ENCODE assay signal across 8 cellular contexts in genomic region chr5:150544606-150545219, GRCh38. TPM values are rescaled to one million over a fixed set of nuclear protein-coding genes. Genes with fewer than 3 reads are reported as not detected.
DNase-seq lines count a peak whose midpoint lies in the region; ATAC-seq and TF ChIP-seq lines count a peak whose summit lies in the region.

No MANE protein-coding gene starts in this region.

- no peak overlapping the region for H3K4me3 Mint-ChIP-seq in WTC11

- H3K36me3 Mint-ChIP-seq in WTC11, result peaks cover 38% of the 10 kb centered on the region

- no peak overlapping the region for H3K9ac ChIP-seq in HCT116 (ENCODE audit: low read length)

- DNase-seq in NCI-H1417 (lab: John Stamatoyannopoulos, UW), result peak; percentile 37 to 59 (median 45)
- DNase-seq in NCI-H1417 treated with DMSO at 0.1 percent for 48 hours (lab: John Stamatoyannopoulos, UW), result no peak
- DNase-seq in HCT116 (ENCODE audit: low read depth, low spot score), result peak; percentile 57
- DNase-seq in MV-4-11 (lab: John Stamatoyannopoulos, UW), result peak; percentile 54
- peak; percentile 94 for DNase-seq in WTC11 (ENCODE audit: low spot score)
- peak in 49 of 61 donors; percentile 10 to 70 (median 45) for DNase-seq in caudate nucleus (lab: John Stamatoyannopoulos, UW)
- peak; percentile 74 to 90 for DNase-seq in left colon
- DNase-seq in stimulated activated CD4-positive, alpha-beta T cell treated with anti-CD3 and anti-CD28 coated beads, TNF-alpha, amount 100 ng/mL, for 4 hours (ENCODE audit: low read depth in 3 of 3), result peak; percentile 26

- CTCF ChIA-PET in HCT116 (lab: Charles Lee) (interaction anchor here (0.6 to 1.7 kb wide), 13 partner anchors 12 to 301 kb away, joined by 3 to 11 read pairs (median 3); no protein-coding TSS in a partner anchor), WTC11 (lab: Charles Lee) (interaction anchor here (0.5 to 2.6 kb wide), 52 partner anchors 9 to 234 kb away, joined by 3 to 75 read pairs (median 4); partner anchors contain the start of genes DCTN4, RBM22, RPS14 and SMIM3)

- peak; percentile 91 for TF ChIP-seq RAD21 in HCT116 (IDR thresholded peaks at IDR 0.05; ENCODE audit: low read depth)

- no peak overlapping the region for H3K4me3 ChIP-seq in HCT116 (replicated peaks in 1 of 2; ENCODE audit: low read depth in 1 of 2, low read length in 2 of 2)

- H4K20me1 ChIP-seq in HCT116 (ENCODE audit: insufficient read depth), result no peaks in the 10 kb centered on the region

- H3K9me2 ChIP-seq in HCT116 (ENCODE audit: insufficient read depth), result no peaks in the 10 kb centered on the region

- no peaks in the 10 kb centered on the region for H3K27me3 Mint-ChIP-seq in WTC11 (ENCODE audit: low read depth)

- H3K79me2 ChIP-seq in HCT116 (ENCODE audit: insufficient read depth, low read length), result no peaks in the 10 kb centered on the region

- ATAC-seq in HCT116, result peak; percentile 100
- peak; percentile 99 for ATAC-seq in WTC11
- ATAC-seq in left colon, result peak; percentile 48

- TF ChIP-seq POLR2A in HCT116 (IDR thresholded peaks at IDR 0.05; ENCODE audit: borderline replicate concordance, extremely low read depth, insufficient read depth, insufficient read length), result no peak

- peak; percentile 97 to 99 (median 99) for TF ChIP-seq CTCF in HCT116 (IDR thresholded peaks at IDR 0.05 in 2 of 3, conservative IDR thresholded peaks at IDR 0.05 in 1 of 3; ENCODE audit: borderline replicate concordance in 1 of 3, insufficient read depth in 1 of 3, low read depth in 2 of 3, low read length in 2 of 3)
- TF ChIP-seq CTCF in WTC11 (IDR thresholded peaks at IDR 0.05), result peak; percentile 90

- RAD21 ChIA-PET in HCT116 (lab: Charles Lee; ENCODE audit: low non-redundant PET in 1 of 2, low total read pairs in 2 of 2, uncharacterized antibody in 2 of 2, unreplicated experiment in 2 of 2), result interaction anchor here (0.9 to 2.1 kb wide), 2 partner anchors 85 to 86 kb away, joined by 4 to 7 read pairs; no protein-coding TSS in a partner anchor

- BruUV-seq in HCT116 (replicated peaks; lab: Mats Ljungman, UMichigan), result no TSS peak

- H3K4me1 ChIP-seq in HCT116 (ENCODE audit: control insufficient read depth in 1 of 2, insufficient read depth in 2 of 2, low read length in 2 of 2), result peaks cover 0 to 4% of the 10 kb centered on the region in 2 experiments; a peak in 1 of 4 replicates

- H3K36me3 ChIP-seq in HCT116 (ENCODE audit: control insufficient read depth in 1 of 2, insufficient read depth in 2 of 2, low read length in 2 of 2), result peaks cover 11 to 14% of the 10 kb centered on the region in 2 experiments; a peak in 3 of 4 replicates

- no peaks in the 10 kb centered on the region for H3K9me3 Mint-ChIP-seq in WTC11

- POLR2A ChIA-PET in HCT116 (lab: Charles Lee), result interaction anchor here (1.4 kb wide), 1 partner anchor 86 kb away, joined by 4 read pairs; no protein-coding TSS in a partner anchor
- POLR2A ChIA-PET in WTC11 (lab: Charles Lee), result interaction anchor here (1.1 kb wide), 1 partner anchor 28 kb away, joined by 3 read pairs; no protein-coding TSS in a partner anchor

- no peak overlapping the region for H3K27ac Mint-ChIP-seq in WTC11

- H3K4me1 Mint-ChIP-seq in WTC11, result no peaks in the 10 kb centered on the region

- intact Hi-C loops in HCT116 (cut with micrococcal nuclease), result loop anchor here (1.0 kb wide), 1 partner anchor 85 kb away; no protein-coding TSS in a partner anchor
- intact Hi-C loops in left colon (cut with DNase I, micrococcal nuclease), result loop anchor here in 1 of 2 donors (10.0 kb wide), 1 partner anchor 80 kb away; no protein-coding TSS in a partner anchor

- H3K4me2 ChIP-seq in HCT116 (ENCODE audit: low read length), result no peak overlapping the region

- H3K9me3 ChIP-seq in HCT116 (ENCODE audit: control insufficient read depth in 1 of 2, insufficient read depth in 1 of 2, low read depth in 1 of 2, low read length in 2 of 2), result no peaks in the 10 kb centered on the region

- H3K27ac ChIP-seq in HCT116 (ENCODE audit: low read depth, low read length) (no peak overlapping the region), caudate nucleus (ENCODE audit: low read depth, low read length) (no peak overlapping the region)

- H3K27me3 ChIP-seq in HCT116 (ENCODE audit: insufficient read depth, low read length), result no peaks in the 10 kb centered on the region

- H2AFZ ChIP-seq in HCT116 (ENCODE audit: low read depth, low read length, poor library complexity, severe bottlenecking), result no peak overlapping the region

TF ChIP-seq in HCT116, 20 proteins besides CTCF, POLR2A, EP300 and RAD21:
- TF ChIP-seq YY1 (IDR thresholded peaks at IDR 0.05; ENCODE audit: extremely low read depth, insufficient replicate concordance, low read depth, low read length) (peak; percentile 55), JUND (IDR thresholded peaks at IDR 0.05) (no peak), TCF7L2 (IDR thresholded peaks at IDR 0.05; ENCODE audit: borderline replicate concordance, extremely low read depth, insufficient read depth, insufficient read length) (no peak), EZH2 (IDR thresholded peaks at IDR 0.05) (no peak), CBX3 (IDR thresholded peaks at IDR 0.05; ENCODE audit: low read depth) (no peak), EGR1 (IDR thresholded peaks at IDR 0.05; ENCODE audit: low read depth) (peak; percentile 71)

TF ChIP-seq in WTC11, 78 proteins besides CTCF, POLR2A, EP300 and RAD21:
- TF ChIP-seq ZNF138 (CRISPR knock-in tag; conservative IDR thresholded peaks at IDR 0.05) (no peak), IRF1 (CRISPR knock-in tag; IDR thresholded peaks at IDR 0.05) (no peak), ZNF219 (CRISPR knock-in tag; IDR thresholded peaks at IDR 0.05; ENCODE audit: borderline replicate concordance) (no peak), TEAD1 (CRISPR knock-in tag; IDR thresholded peaks at IDR 0.05) (no peak), SP1 (CRISPR knock-in tag; conservative IDR thresholded peaks at IDR 0.05) (0 out of 2 replicates have a peak, but pooled peaks have one; percentile 15), ZNF671 (CRISPR knock-in tag; IDR thresholded peaks at IDR 0.05) (no peak), HMGXB4 (CRISPR knock-in tag; IDR thresholded peaks at IDR 0.05) (0 out of 2 replicates have a peak, but pooled peaks have one; percentile 46), TCF7 (CRISPR knock-in tag; IDR thresholded peaks at IDR 0.05; ENCODE audit: low read depth) (no peak), HMGA2 (CRISPR knock-in tag; IDR thresholded peaks at IDR 0.05) (no peak), RORB (CRISPR knock-in tag; IDR thresholded peaks at IDR 0.05) (no peak), NR2C2 (CRISPR knock-in tag; IDR thresholded peaks at IDR 0.05) (no peak), ZNF317 (CRISPR knock-in tag; IDR thresholded peaks at IDR 0.05; ENCODE audit: borderline replicate concordance, low read depth) (no peak), ZNF416 (CRISPR knock-in tag; IDR thresholded peaks at IDR 0.05) (no peak), FOXP1 (CRISPR knock-in tag; IDR thresholded peaks at IDR 0.05; ENCODE audit: borderline replicate concordance) (peak; percentile 50; the same call in 1 of the 2 replicates), FOXK1 (CRISPR knock-in tag; IDR thresholded peaks at IDR 0.05) (no peak), ETV6 (CRISPR knock-in tag; IDR thresholded peaks at IDR 0.05) (0 out of 2 replicates have a peak, but pooled peaks have one; percentile 79)

RNA-seq across cellular contexts. Expression of gene NDST1, which starts 36.8 kb away (rescaled TPM):
- 33.1 TPM for total RNA-seq in HCT116 (2021; ENCODE audit: unreplicated experiment)
- 14.9 and 19.5 TPM in 2 replicates for polyA plus RNA-seq in HCT116 (2012)
- 58.1 to 69.9 TPM (median 61.5 TPM) in 3 replicates for total RNA-seq in WTC11 (2021)
- total RNA-seq in left colon, result 10 to 100 TPM; 63.5 to 73.9 TPM

Comparison
In these comparisons a context has a peak if more than half of its experiments do, and no peak if none do; other contexts are left out.
1. ATAC-seq: peak in every context shown above with its lines; median percentile 100 in HCT116; 99 in WTC11; 48 in left colon.